In the genomic region with DNA sequence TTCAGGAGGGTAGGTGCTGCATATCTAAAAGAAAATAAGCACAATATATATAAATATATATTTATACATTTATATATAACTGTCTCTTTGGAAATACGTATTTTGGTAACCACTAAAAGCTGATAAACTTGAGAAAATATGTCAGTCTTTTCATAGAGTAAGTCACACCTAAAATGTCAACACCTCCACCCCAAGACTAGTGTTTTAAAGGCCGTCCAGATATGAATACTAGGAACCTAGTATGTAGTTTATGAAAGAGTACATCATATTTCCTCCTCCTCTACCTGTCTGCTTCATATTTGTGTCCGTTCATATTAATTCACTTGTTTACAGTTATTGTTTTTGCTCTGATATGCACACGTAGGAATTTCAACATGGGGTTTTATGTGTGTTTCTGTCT, we compare ENCODE assay signal across 20 cellular contexts. TPM values are rescaled to one million over a fixed set of nuclear protein-coding genes. Genes with fewer than 3 reads are reported as not detected.
DNase-seq lines count a peak whose midpoint lies in the region; ATAC-seq, FAIRE-seq and TF ChIP-seq lines count a peak whose summit lies in the region.
"Had no signal": no experiment of that assay in that cellular context is flagged by ENCODE, and none has a peak within 500 bp of the region (broad histone marks: within the 10 kb centered on the region; RNA-seq: fewer than 3 reads in every experiment).

No MANE protein-coding gene starts in this region.

- DNase-seq in mucosa of descending colon (no peak), D721Med (ENCODE audit: insufficient read length, low spot score) (no peak), urothelium cell line (ENCODE audit: low spot score) (no peak), HEK293T (ENCODE audit: extremely low spot score) (no peak)
- DNase-seq: 8988T; ACHN; C1 segment of cervical spinal cord; Calu3; CD4-positive, alpha-beta memory T cell; COR-L47; DMS153; DND-41; GOT3 had no signal

- no peaks in the 10 kb centered on the region for H3K4me1 Mint-ChIP-seq in activated T-helper 17 cell treated with anti-CD3 and anti-CD28 coated beads, Interleukin-2, amount 50 U/mL, for 72 hours

- H3K36me3 ChIP-seq in mucosa of descending colon (ENCODE audit: low read depth), result no peaks in the 10 kb centered on the region
- H3K36me3 ChIP-seq: HAP-1 had no signal

- POLR2A ChIA-PET in HEK293T (lab: Yijun Ruan, JAX), result no interaction called here

- H3K4me1 ChIP-seq in mucosa of descending colon (ENCODE audit: low read depth), result no peaks in the 10 kb centered on the region
- H3K4me1 ChIP-seq: A549, HAP-1 had no signal

- H3K9me3 Mint-ChIP-seq in activated T-helper 17 cell treated with anti-CD3 and anti-CD28 coated beads, Interleukin-2, amount 50 U/mL, for 72 hours, result no peaks in the 10 kb centered on the region
- H3K9me3 Mint-ChIP-seq: CD4-positive, alpha-beta memory T cell had no signal

- H3K27ac Mint-ChIP-seq in activated T-helper 17 cell treated with anti-CD3 and anti-CD28 coated beads, Interleukin-2, amount 50 U/mL, for 72 hours, result peak overlapping the region; percentile 15
- H3K27ac Mint-ChIP-seq: CD4-positive, alpha-beta memory T cell had no signal

- H3K9me3 ChIP-seq in mucosa of descending colon, result no peaks in the 10 kb centered on the region
- H3K9me3 ChIP-seq: A549, HAP-1 had no signal

- no peak for ATAC-seq in activated T-helper 17 cell treated with anti-CD3 and anti-CD28 coated beads, Interleukin-2, amount 50 U/mL, for 72 hours (replicated peaks)
- ATAC-seq in mucosa of descending colon, result peak; percentile 65
- ATAC-seq: A549 had no signal

- H3K4me3 ChIP-seq in mucosa of descending colon, result no peak overlapping the region
- H3K4me3 ChIP-seq: A549, HAP-1 had no signal

- no peak for TF ChIP-seq CTCF in mucosa of descending colon (IDR thresholded peaks at IDR 0.05)
- TF ChIP-seq CTCF in D721Med (IDR thresholded peaks at IDR 0.05; ENCODE audit: insufficient read depth, missing control alignments), result no peak

- intact Hi-C loops in mucosa of descending colon (cut with DNase I, micrococcal nuclease), result no loop called here

- peaks cover 63% of the 10 kb centered on the region for H3K36me3 Mint-ChIP-seq in activated T-helper 17 cell treated with anti-CD3 and anti-CD28 coated beads, Interleukin-2, amount 50 U/mL, for 72 hours (ENCODE audit: low read depth)

- H3K27me3 Mint-ChIP-seq in activated T-helper 17 cell treated with anti-CD3 and anti-CD28 coated beads, Interleukin-2, amount 50 U/mL, for 72 hours, result no peaks in the 10 kb centered on the region
- H3K27me3 Mint-ChIP-seq: CD4-positive, alpha-beta memory T cell had no signal

- CTCF ChIA-PET in HEK293T (lab: Yijun Ruan, JAX), result no interaction called here

- H3K4me3 Mint-ChIP-seq in activated T-helper 17 cell treated with anti-CD3 and anti-CD28 coated beads, Interleukin-2, amount 50 U/mL, for 72 hours, result no peak overlapping the region
- H3K4me3 Mint-ChIP-seq: CD4-positive, alpha-beta memory T cell had no signal

- FAIRE-seq in colon (lab: Jason Lieb, UNC), result peak; percentile 93
- FAIRE-seq in D721Med (lab: Jason Lieb, UNC), result no peak
- FAIRE-seq in urothelium cell line (lab: Jason Lieb, UNC), result no peak
- FAIRE-seq: G401.6, GM12892, H54 had no signal

TF ChIP-seq in HEK293T, 16 proteins besides CTCF, POLR2A, EP300 and RAD21:
- TF ChIP-seq ZNF384 (IDR thresholded peaks at IDR 0.05), result no peak
- TF ChIP-seq ARNT (IDR thresholded peaks at IDR 0.05), result no peak
- TF ChIP-seq FOXM1 (IDR thresholded peaks at IDR 0.05; ENCODE audit: borderline replicate concordance), result no peak
- TF ChIP-seq HDGF (IDR thresholded peaks at IDR 0.05; ENCODE audit: borderline replicate concordance), result no peak
- no peak for TF ChIP-seq ELF4 (IDR thresholded peaks at IDR 0.05)
- TF ChIP-seq FOXK2 (IDR thresholded peaks at IDR 0.05), result no peak
- TF ChIP-seq SUZ12 (IDR thresholded peaks at IDR 0.05), result no peak
- TF ChIP-seq NFRKB (IDR thresholded peaks at IDR 0.05), result no peak
- no peak for TF ChIP-seq TARDBP (IDR thresholded peaks at IDR 0.05)
- no peak for TF ChIP-seq FOXA1 (IDR thresholded peaks at IDR 0.05)
- TF ChIP-seq, protein P1, sequence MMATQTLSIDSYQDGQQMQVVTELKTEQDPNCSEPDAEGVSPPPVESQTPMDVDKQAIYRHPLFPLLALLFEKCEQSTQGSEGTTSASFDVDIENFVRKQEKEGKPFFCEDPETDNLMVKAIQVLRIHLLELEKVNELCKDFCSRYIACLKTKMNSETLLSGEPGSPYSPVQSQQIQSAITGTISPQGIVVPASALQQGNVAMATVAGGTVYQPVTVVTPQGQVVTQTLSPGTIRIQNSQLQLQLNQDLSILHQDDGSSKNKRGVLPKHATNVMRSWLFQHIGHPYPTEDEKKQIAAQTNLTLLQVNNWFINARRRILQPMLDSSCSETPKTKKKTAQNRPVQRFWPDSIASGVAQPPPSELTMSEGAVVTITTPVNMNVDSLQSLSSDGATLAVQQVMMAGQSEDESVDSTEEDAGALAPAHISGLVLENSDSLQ (IDR thresholded peaks at IDR 0.05), result no peak
- TF ChIP-seq LEF1 (IDR thresholded peaks at IDR 0.05; ENCODE audit: borderline replicate concordance), result no peak
- no peak for TF ChIP-seq L3MBTL2 (conservative IDR thresholded peaks at IDR 0.05)
- TF ChIP-seq CTBP1 (IDR thresholded peaks at IDR 0.05; ENCODE audit: borderline replicate concordance), result no peak
- TF ChIP-seq SP1 (IDR thresholded peaks at IDR 0.05), result no peak
- TF ChIP-seq BHLHE40 (IDR thresholded peaks at IDR 0.05; ENCODE audit: borderline replicate concordance), result no peak

RNA-seq across cellular contexts. Expression of a gene that starts 45.2 kb away (rescaled TPM):
- total RNA-seq in activated T-helper 17 cell treated with anti-CD3 and anti-CD28 coated beads, Interleukin-2, amount 50 U/mL, for 72 hours, result 1 to 10 TPM; 4.4 to 5.9 TPM
- total RNA-seq in mucosa of descending colon, result 10 to 100 TPM in 1 of 3 donors, 1 to 10 TPM in 2; 7.0 to 16.2 (median 7.8) TPM
